In genomic region chr1:182293119-182293589, GRCh38 we compare ENCODE assay signal across 1 cellular context.
TF ChIP-seq lines count a peak whose summit lies in the region.

No MANE protein-coding gene starts in this region.

TF ChIP-seq in HepG2, 621 proteins besides CTCF, POLR2A, EP300 and RAD21 (continued from another document and continues in another):
- TF ChIP-seq ZNF687 (CRISPR knock-in tag; IDR thresholded peaks at IDR 0.05) = peak; percentile 29; the same call in 1 of the 2 replicates
- no peak; a peak in 1 of 4 replicates for TF ChIP-seq HMGXB4 (CRISPR knock-in tag; IDR thresholded peaks at IDR 0.05; ENCODE audit: borderline replicate concordance in 1 of 2, low read depth in 1 of 2)
- TF ChIP-seq HNF4A (CRISPR knock-in tag; IDR thresholded peaks at IDR 0.05) = peak; percentile 93
- no peak for TF ChIP-seq NFE2L2 (IDR thresholded peaks at IDR 0.05; ENCODE audit: low read length)
- no peak for TF ChIP-seq ZNF367 (CRISPR knock-in tag; IDR thresholded peaks at IDR 0.05; ENCODE audit: borderline replicate concordance)
- no peak for TF ChIP-seq SRSF4 (IDR thresholded peaks at IDR 0.05; ENCODE audit: low read depth, low read length, poor library complexity, severe bottlenecking)
- TF ChIP-seq ZNF12 (CRISPR knock-in tag; IDR thresholded peaks at IDR 0.05) = no peak
- no peak for TF ChIP-seq ZNF121 (CRISPR knock-in tag; IDR thresholded peaks at IDR 0.05)
- TF ChIP-seq KDM5B (CRISPR knock-in tag; IDR thresholded peaks at IDR 0.05; ENCODE audit: borderline replicate concordance) = no peak
- 0 out of 2 replicates have a peak, but pooled peaks have one; percentile 29 for TF ChIP-seq ZBTB21 (CRISPR knock-in tag; IDR thresholded peaks at IDR 0.05)
- TF ChIP-seq BHLHE40 (IDR thresholded peaks at IDR 0.05; ENCODE audit: low read length) = peak; percentile 51
- 0 out of 2 replicates have a peak, but pooled peaks have one; percentile 32 for TF ChIP-seq ZSCAN21 (CRISPR knock-in tag; IDR thresholded peaks at IDR 0.05; ENCODE audit: borderline replicate concordance)
- TF ChIP-seq HNF1B (CRISPR knock-in tag; IDR thresholded peaks at IDR 0.05) = no peak
- no peak for TF ChIP-seq GATAD1 (CRISPR knock-in tag; IDR thresholded peaks at IDR 0.05)
- peak; percentile 23; the same call in 1 of the 2 replicates for TF ChIP-seq ZNF652 (CRISPR knock-in tag; IDR thresholded peaks at IDR 0.05; ENCODE audit: borderline replicate concordance, low read depth)
- no peak for TF ChIP-seq BATF2 (CRISPR knock-in tag; IDR thresholded peaks at IDR 0.05)
- no peak for TF ChIP-seq HES4 (CRISPR knock-in tag; IDR thresholded peaks at IDR 0.05; ENCODE audit: borderline replicate concordance)
- no peak for TF ChIP-seq MYPOP (CRISPR knock-in tag; IDR thresholded peaks at IDR 0.05)
- TF ChIP-seq IKZF4 (CRISPR knock-in tag; IDR thresholded peaks at IDR 0.05; ENCODE audit: borderline replicate concordance, low read depth, not compliant biosample characterization) = no peak
- TF ChIP-seq ZNF501 (CRISPR knock-in tag; IDR thresholded peaks at IDR 0.05) = no peak
- TF ChIP-seq ZNF557 (CRISPR knock-in tag; IDR thresholded peaks at IDR 0.05) = no peak
- 0 out of 2 replicates have a peak, but pooled peaks have one; percentile 50 for TF ChIP-seq HOMEZ (CRISPR knock-in tag; IDR thresholded peaks at IDR 0.05; ENCODE audit: low read depth)
- TF ChIP-seq PHF8 (CRISPR knock-in tag; IDR thresholded peaks at IDR 0.05) = peak; percentile 32; the same call in 1 of the 2 replicates
- peak; percentile 89 for TF ChIP-seq ARID5B (CRISPR knock-in tag; IDR thresholded peaks at IDR 0.05)
- no peak for TF ChIP-seq SIN3A (IDR thresholded peaks at IDR 0.05; ENCODE audit: borderline replicate concordance, low read depth, low read length)
- TF ChIP-seq PTBP1 (IDR thresholded peaks at IDR 0.05; ENCODE audit: low read depth, low read length, poor library complexity, severe bottlenecking) = no peak
- TF ChIP-seq NFRKB (IDR thresholded peaks at IDR 0.05) = no peak
- TF ChIP-seq PLSCR1 (CRISPR knock-in tag; IDR thresholded peaks at IDR 0.05; ENCODE audit: borderline replicate concordance) = no peak
- no peak for TF ChIP-seq ZBTB49 (CRISPR knock-in tag; IDR thresholded peaks at IDR 0.05; ENCODE audit: borderline replicate concordance)
- no peak for TF ChIP-seq GLMP (CRISPR knock-in tag; IDR thresholded peaks at IDR 0.05; ENCODE audit: borderline replicate concordance)
- no peak for TF ChIP-seq E2F5 (CRISPR knock-in tag; conservative IDR thresholded peaks at IDR 0.05)
- no peak for TF ChIP-seq ZNF75D (CRISPR knock-in tag; IDR thresholded peaks at IDR 0.05; ENCODE audit: borderline replicate concordance)
- TF ChIP-seq POLR2AphosphoS5 (IDR thresholded peaks at IDR 0.05; ENCODE audit: low read depth, low read length) = peak; percentile 85
- no peak for TF ChIP-seq PHF5A (CRISPR knock-in tag; IDR thresholded peaks at IDR 0.05; ENCODE audit: low read depth, unreplicated experiment)
- TF ChIP-seq HNRNPLL (IDR thresholded peaks at IDR 0.05; ENCODE audit: low read depth, low read length, poor library complexity, severe bottlenecking) = no peak
- no peak for TF ChIP-seq SATB2 (CRISPR knock-in tag; IDR thresholded peaks at IDR 0.05)
- no peak for TF ChIP-seq ZNF607 (CRISPR knock-in tag; IDR thresholded peaks at IDR 0.05; ENCODE audit: borderline replicate concordance)
- TF ChIP-seq ZNF567 (CRISPR knock-in tag; IDR thresholded peaks at IDR 0.05; ENCODE audit: borderline replicate concordance) = no peak
